ENCODE assay signal across 18 cellular contexts in the genomic region with DNA sequence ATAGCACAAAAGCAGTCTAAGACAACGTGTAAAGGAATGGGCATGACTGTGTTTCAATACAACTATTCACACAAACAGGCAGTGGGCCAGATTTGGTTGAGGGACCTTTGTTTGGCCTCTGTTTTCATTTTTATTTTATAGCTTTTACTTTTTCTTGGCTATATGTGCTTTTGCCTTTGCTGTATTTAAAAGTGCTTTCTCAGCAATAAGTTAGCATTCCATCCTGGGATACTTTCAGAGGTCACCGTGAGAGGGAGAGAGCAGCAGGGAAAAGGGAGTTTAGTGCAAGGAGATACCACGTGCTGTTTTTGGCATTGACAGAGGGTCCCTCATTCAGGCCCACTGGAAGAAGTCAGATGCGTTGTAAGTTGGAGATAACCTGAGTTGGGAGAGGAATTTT.
DNase-seq lines count a peak whose midpoint lies in the region; ATAC-seq, FAIRE-seq and TF ChIP-seq lines count a peak whose summit lies in the region.
"Had no signal": no experiment of that assay in that cellular context is flagged by ENCODE, and none has a peak within 500 bp of the region (broad histone marks: within the 10 kb centered on the region; RNA-seq: fewer than 3 reads in every experiment).

No MANE protein-coding gene starts in this region.

- peak; percentile 13 for FAIRE-seq in HTR-8/SVneo (lab: Jason Lieb, UNC)
- no peak for FAIRE-seq in K562 (lab: Jason Lieb, UNC)
- FAIRE-seq: A204.1 had no signal

- no TSS peak for BruUV-seq in K562 (replicated peaks; lab: Mats Ljungman, UMichigan)

- H3K4me1 ChIP-seq in K562 (replicated peaks in 1 of 2; ENCODE audit: control insufficient read depth in 2 of 2, insufficient read depth in 2 of 2, low read length in 2 of 2), result no peaks in the 10 kb centered on the region
- peaks cover 0 to 5% (median 0%) of the 10 kb centered on the region in 4 donors for H3K4me1 ChIP-seq in tibial nerve

- H3K9me3 ChIP-seq in K562 (replicated peaks; ENCODE audit: control insufficient read depth, insufficient read depth, low read depth, low read length) (no peaks in the 10 kb centered on the region; the same call in 1 of the 2 replicates), tibial nerve (no peaks in the 10 kb centered on the region)

- H3K9ac ChIP-seq in K562 (ENCODE audit: insufficient read depth in 1 of 2, low read depth in 2 of 2, low read length in 2 of 2), result no peak overlapping the region

- H4K20me1 ChIP-seq in K562 (replicated peaks; ENCODE audit: control insufficient read depth, insufficient read depth, low read length), result no peaks in the 10 kb centered on the region

- H3K27me3 ChIP-seq in K562 (ENCODE audit: control insufficient read depth in 2 of 2, insufficient read depth in 2 of 2, low read length in 2 of 2) (no peaks in the 10 kb centered on the region), tibial nerve (no peaks in the 10 kb centered on the region)

- intact Hi-C loops in K562 (cut with micrococcal nuclease), result no loop called here

- H3K4me1 Mint-ChIP-seq in nephron, result peaks cover 29% of the 10 kb centered on the region

- TF ChIP-seq POLR2A in K562 (conservative IDR thresholded peaks at IDR 0.05) (no peak), tibial nerve (IDR thresholded peaks at IDR 0.05) (no peak)

- in situ Hi-C loops in K562 (cut with MboI), result no loop called here

- POLR2A ChIA-PET in K562 (lab: Yijun Ruan, JAX), result no interaction called here

- no peaks in the 10 kb centered on the region for H3K9me1 ChIP-seq in K562 (ENCODE audit: control insufficient read depth, insufficient read depth, low read length)

- H3K27me3 Mint-ChIP-seq in nephron (ENCODE audit: low read depth), result no peaks in the 10 kb centered on the region

- H3K27ac Mint-ChIP-seq in nephron, result peak overlapping the region; percentile 73 to 96 (median 84)
- H3K27ac Mint-ChIP-seq: CD4-positive, alpha-beta T cell; GM23338; HFFc6 had no signal

- H3K27ac ChIP-seq in K562 (ENCODE audit: extremely low read depth, low read depth, low read length) (no peak overlapping the region), tibial nerve (no peak overlapping the region)
- H3K27ac ChIP-seq: C4-2B had no signal

- no peak overlapping the region for H2AFZ ChIP-seq in K562 (ENCODE audit: low read depth, low read length)
- H2AFZ ChIP-seq: GM23338 had no signal

- TF ChIP-seq EP300 in K562 (IDR thresholded peaks at IDR 0.05; ENCODE audit: low read length) (no peak), tibial nerve (IDR thresholded peaks at IDR 0.05) (no peak)

- H3K9me3 Mint-ChIP-seq in nephron, result no peaks in the 10 kb centered on the region
- H3K9me3 Mint-ChIP-seq: CD4-positive, alpha-beta T cell had no signal

- CTCF ChIA-PET in K562 (lab: Yijun Ruan, JAX; ENCODE audit: low intra/inter-chr PET ratio), result no interaction called here

- no peak for TF ChIP-seq CTCF in K562 (IDR thresholded peaks at IDR 0.05 in 2 of 3, conservative IDR thresholded peaks at IDR 0.05 in 1 of 3; ENCODE audit: insufficient read depth in 2 of 3, low read depth in 1 of 3, low read length in 3 of 3)
- TF ChIP-seq CTCF in nephron (IDR thresholded peaks at IDR 0.05; ENCODE audit: unreplicated experiment in 3 of 3), result no peak
- no peak for TF ChIP-seq CTCF in tibial nerve (IDR thresholded peaks at IDR 0.05)

- no peaks in the 10 kb centered on the region for H3K79me2 ChIP-seq in K562 (ENCODE audit: control insufficient read depth, insufficient read depth, low read length)

- TF ChIP-seq RAD21 in K562 (CRISPR knock-in tag; conservative IDR thresholded peaks at IDR 0.05 in 1 of 2, IDR thresholded peaks at IDR 0.05 in 1 of 2), result no peak

- WGBS in K562 (ENCODE audit: insufficient coverage, low coverage, missing lambda C conversion rate), result 0% methylated on average over 4 of the region's 4 CpGs
- WGBS in tibial nerve, 2 donors, result 20 to 31% methylated on average over 4 of the region's 4 CpGs

- H3K4me3 Mint-ChIP-seq in nephron, result peak overlapping the region in 1 of 3 experiments; percentile 31
- H3K4me3 Mint-ChIP-seq: CD4-positive, alpha-beta T cell; GM23338; HFFc6 had no signal

- DNase-seq in HTR-8/SVneo (ENCODE audit: insufficient read length, low spot score), result no peak
- no peak for DNase-seq in K562 (ENCODE audit: extremely low read depth in 1 of 4, low spot score in 3 of 4)
- no peak for DNase-seq in COR-L47 (lab: John Stamatoyannopoulos, UW)
- DNase-seq in tibial nerve (ENCODE audit: low spot score in 2 of 2), result no peak
- DNase-seq: AML-193; Calu3; CD4-positive, alpha-beta T cell; DMS79 treated with DMSO at 0.1 percent for 48 hours; GF-D8; H7; HFFc6; KBM-7 had no signal

- no peak overlapping the region for H3K4me3 ChIP-seq in K562
- no peak overlapping the region for H3K4me3 ChIP-seq in tibial nerve
- H3K4me3 ChIP-seq: GM23338 had no signal

- H3K36me3 Mint-ChIP-seq in nephron (ENCODE audit: low read depth), result no peaks in the 10 kb centered on the region

- no peak for ATAC-seq in K562
- no peak for ATAC-seq in HG03280 (IDR thresholded peaks at IDR 0.05; ENCODE audit: unreplicated experiment)
- ATAC-seq: GM23338, HCT116 had no signal

- H3K36me3 ChIP-seq in K562 (ENCODE audit: control insufficient read depth, insufficient read depth, low read length), result no peaks in the 10 kb centered on the region
- H3K36me3 ChIP-seq in tibial nerve, result no peaks in the 10 kb centered on the region

- H3K4me2 ChIP-seq in K562 (ENCODE audit: insufficient read depth, low read length), result no peak overlapping the region
- H3K4me2 ChIP-seq: GM23338 had no signal

TF ChIP-seq in K562, 482 proteins besides CTCF, POLR2A, EP300 and RAD21:
- no peak for TF ChIP-seq CBX2 (IDR thresholded peaks at IDR 0.05; ENCODE audit: insufficient read depth, low read length, poor library complexity, severe bottlenecking)
- TF ChIP-seq ZNF316 (IDR thresholded peaks at IDR 0.05), result peak; percentile 66
- no peak for TF ChIP-seq DNMT1 (IDR thresholded peaks at IDR 0.05)
- TF ChIP-seq HMG20A (CRISPR knock-in tag; conservative IDR thresholded peaks at IDR 0.05), result no peak
- no peak for TF ChIP-seq CXXC5 (CRISPR knock-in tag; IDR thresholded peaks at IDR 0.05)
- peak; percentile 49 for TF ChIP-seq MAFF (IDR thresholded peaks at IDR 0.05; ENCODE audit: low read length)
- TF ChIP-seq E4F1 (CRISPR knock-in tag; IDR thresholded peaks at IDR 0.05; ENCODE audit: borderline replicate concordance), result no peak
- peak; percentile 38 for TF ChIP-seq MAFK (IDR thresholded peaks at IDR 0.05; ENCODE audit: low read length)
- peak; percentile 43 for TF ChIP-seq MAFG (tag; conservative IDR thresholded peaks at IDR 0.05)
- peak; percentile 47; the same call in 1 of the 2 replicates for TF ChIP-seq C11orf30 (IDR thresholded peaks at IDR 0.05; ENCODE audit: low read depth)
- no peak for TF ChIP-seq KLF13 (tag; IDR thresholded peaks at IDR 0.05; ENCODE audit: borderline replicate concordance, low read depth)
- TF ChIP-seq NFATC3 (IDR thresholded peaks at IDR 0.05), result no peak
- no peak for TF ChIP-seq MTF1 (CRISPR knock-in tag; IDR thresholded peaks at IDR 0.05; ENCODE audit: borderline replicate concordance)
